In genomic region chr11:110069158-110069737, GRCh38 we compare ENCODE assay signal across 1 cellular context.
TF ChIP-seq lines count a peak whose summit lies in the region.

No MANE protein-coding gene starts in this region.

TF ChIP-seq in K562, 482 proteins besides CTCF, POLR2A, EP300 and RAD21 (continued from another document and continues in another):
- TF ChIP-seq ZBTB9 (CRISPR knock-in tag; IDR thresholded peaks at IDR 0.05) = peak; percentile 63; the same call in 1 of the 2 replicates
- no peak for TF ChIP-seq FOSL1 (tag; conservative IDR thresholded peaks at IDR 0.05)
- TF ChIP-seq EGR1 (conservative IDR thresholded peaks at IDR 0.05) = no peak
- no peak for TF ChIP-seq TEAD4 (IDR thresholded peaks at IDR 0.05; ENCODE audit: low read length)
- no peak for TF ChIP-seq TEAD4 (CRISPR knock-in tag; IDR thresholded peaks at IDR 0.05; ENCODE audit: borderline replicate concordance)
- no peak for TF ChIP-seq SAFB (IDR thresholded peaks at IDR 0.05; ENCODE audit: borderline replicate concordance, low read depth, low read length)
- no peak for TF ChIP-seq SREBF1 (IDR thresholded peaks at IDR 0.05; ENCODE audit: borderline replicate concordance, low read depth, low read length)
- no peak for TF ChIP-seq XRCC3 (IDR thresholded peaks at IDR 0.05)
- no peak for TF ChIP-seq BCOR (IDR thresholded peaks at IDR 0.05)
- no peak for TF ChIP-seq KLF13 (tag; IDR thresholded peaks at IDR 0.05; ENCODE audit: borderline replicate concordance, low read depth)
- TF ChIP-seq ZNF507 (tag; conservative IDR thresholded peaks at IDR 0.05) = no peak
- TF ChIP-seq, protein P1, sequence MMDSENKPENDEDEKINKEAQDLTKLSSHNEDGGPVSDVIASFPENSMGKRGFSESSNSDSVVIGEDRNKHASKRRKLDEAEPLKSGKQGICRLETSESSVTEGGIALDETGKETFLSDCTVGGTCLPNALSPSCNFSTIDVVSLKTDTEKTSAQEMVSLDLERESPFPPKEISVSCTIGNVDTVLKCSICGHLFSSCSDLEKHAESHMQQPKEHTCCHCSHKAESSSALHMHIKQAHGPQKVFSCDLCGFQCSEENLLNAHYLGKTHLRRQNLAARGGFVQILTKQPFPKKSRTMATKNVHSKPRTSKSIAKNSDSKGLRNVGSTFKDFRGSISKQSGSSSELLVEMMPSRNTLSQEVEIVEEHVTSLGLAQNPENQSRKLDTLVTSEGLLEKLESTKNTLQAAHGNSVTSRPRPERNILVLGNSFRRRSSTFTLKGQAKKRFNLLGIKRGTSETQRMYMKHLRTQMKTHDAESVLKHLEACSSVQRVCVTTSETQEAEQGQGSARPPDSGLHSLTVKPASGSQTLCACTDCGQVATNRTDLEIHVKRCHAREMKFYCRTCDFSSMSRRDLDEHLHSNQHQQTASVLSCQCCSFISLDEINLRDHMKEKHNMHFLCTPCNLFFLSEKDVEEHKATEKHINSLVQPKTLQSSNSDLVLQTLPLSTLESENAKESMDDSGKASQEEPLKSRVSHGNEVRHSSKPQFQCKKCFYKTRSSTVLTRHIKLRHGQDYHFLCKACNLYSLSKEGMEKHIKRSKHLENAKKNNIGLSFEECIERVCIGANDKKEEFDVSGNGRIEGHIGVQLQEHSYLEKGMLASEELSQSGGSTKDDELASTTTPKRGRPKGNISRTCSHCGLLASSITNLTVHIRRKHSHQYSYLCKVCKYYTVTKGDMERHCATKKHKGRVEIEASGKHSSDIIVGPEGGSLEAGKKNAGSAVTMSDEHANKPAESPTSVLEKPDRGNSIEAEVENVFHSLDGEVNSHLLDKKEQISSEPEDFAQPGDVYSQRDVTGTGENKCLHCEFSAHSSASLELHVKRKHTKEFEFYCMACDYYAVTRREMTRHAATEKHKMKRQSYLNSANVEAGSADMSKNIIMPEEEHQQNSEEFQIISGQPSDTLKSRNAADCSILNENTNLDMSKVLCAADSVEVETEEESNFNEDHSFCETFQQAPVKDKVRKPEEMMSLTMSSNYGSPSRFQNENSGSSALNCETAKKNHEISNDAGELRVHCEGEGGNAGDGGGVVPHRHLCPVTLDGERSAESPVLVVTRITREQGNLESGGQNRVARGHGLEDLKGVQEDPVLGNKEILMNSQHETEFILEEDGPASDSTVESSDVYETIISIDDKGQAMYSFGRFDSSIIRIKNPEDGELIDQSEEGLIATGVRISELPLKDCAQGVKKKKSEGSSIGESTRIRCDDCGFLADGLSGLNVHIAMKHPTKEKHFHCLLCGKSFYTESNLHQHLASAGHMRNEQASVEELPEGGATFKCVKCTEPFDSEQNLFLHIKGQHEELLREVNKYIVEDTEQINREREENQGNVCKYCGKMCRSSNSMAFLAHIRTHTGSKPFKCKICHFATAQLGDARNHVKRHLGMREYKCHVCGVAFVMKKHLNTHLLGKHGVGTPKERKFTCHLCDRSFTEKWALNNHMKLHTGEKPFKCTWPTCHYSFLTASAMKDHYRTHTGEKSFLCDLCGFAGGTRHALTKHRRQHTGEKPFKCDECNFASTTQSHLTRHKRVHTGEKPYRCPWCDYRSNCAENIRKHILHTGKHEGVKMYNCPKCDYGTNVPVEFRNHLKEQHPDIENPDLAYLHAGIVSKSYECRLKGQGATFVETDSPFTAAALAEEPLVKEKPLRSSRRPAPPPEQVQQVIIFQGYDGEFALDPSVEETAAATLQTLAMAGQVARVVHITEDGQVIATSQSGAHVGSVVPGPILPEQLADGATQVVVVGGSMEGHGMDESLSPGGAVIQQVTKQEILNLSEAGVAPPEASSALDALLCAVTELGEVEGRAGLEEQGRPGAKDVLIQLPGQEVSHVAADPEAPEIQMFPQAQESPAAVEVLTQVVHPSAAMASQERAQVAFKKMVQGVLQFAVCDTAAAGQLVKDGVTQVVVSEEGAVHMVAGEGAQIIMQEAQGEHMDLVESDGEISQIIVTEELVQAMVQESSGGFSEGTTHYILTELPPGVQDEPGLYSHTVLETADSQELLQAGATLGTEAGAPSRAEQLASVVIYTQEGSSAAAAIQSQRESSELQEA (IDR thresholded peaks at IDR 0.05; ENCODE audit: low read depth) = no peak
- TF ChIP-seq RFX1 (IDR thresholded peaks at IDR 0.05) = no peak
- TF ChIP-seq NR0B1 (IDR thresholded peaks at IDR 0.05; ENCODE audit: partially characterized antibody) = no peak
- no peak for TF ChIP-seq POLR2B (IDR thresholded peaks at IDR 0.05; ENCODE audit: low read depth, partially characterized antibody)
- TF ChIP-seq PTRF (tag; IDR thresholded peaks at IDR 0.05) = no peak
- TF ChIP-seq ZNF780A (CRISPR knock-in tag; IDR thresholded peaks at IDR 0.05) = no peak
- peak; percentile 91 for TF ChIP-seq NFIC (IDR thresholded peaks at IDR 0.05)
- no peak for TF ChIP-seq FOXA1 (IDR thresholded peaks at IDR 0.05; ENCODE audit: borderline replicate concordance)
- peak; percentile 87 for TF ChIP-seq MEIS2 (IDR thresholded peaks at IDR 0.05; ENCODE audit: partially characterized antibody)
- no peak for TF ChIP-seq E2F3 (CRISPR knock-in tag; IDR thresholded peaks at IDR 0.05)
- peak; percentile 61 for TF ChIP-seq GABPA (tag; conservative IDR thresholded peaks at IDR 0.05; ENCODE audit: low read depth)
- no peak for TF ChIP-seq SMARCE1 (IDR thresholded peaks at IDR 0.05)
- no peak for TF ChIP-seq ZFP91 (CRISPR knock-in tag; IDR thresholded peaks at IDR 0.05)
- TF ChIP-seq HOMEZ (CRISPR knock-in tag; IDR thresholded peaks at IDR 0.05) = no peak
- TF ChIP-seq CBX3 (IDR thresholded peaks at IDR 0.05; ENCODE audit: borderline replicate concordance in 1 of 2, low read length in 2 of 2) = no peak; a peak in 1 of 3 replicates
- TF ChIP-seq ZNF592 (IDR thresholded peaks at IDR 0.05) = peak; percentile 75
- TF ChIP-seq ZNF143 (CRISPR knock-in tag; IDR thresholded peaks at IDR 0.05) = no peak
- TF ChIP-seq, protein P2, sequence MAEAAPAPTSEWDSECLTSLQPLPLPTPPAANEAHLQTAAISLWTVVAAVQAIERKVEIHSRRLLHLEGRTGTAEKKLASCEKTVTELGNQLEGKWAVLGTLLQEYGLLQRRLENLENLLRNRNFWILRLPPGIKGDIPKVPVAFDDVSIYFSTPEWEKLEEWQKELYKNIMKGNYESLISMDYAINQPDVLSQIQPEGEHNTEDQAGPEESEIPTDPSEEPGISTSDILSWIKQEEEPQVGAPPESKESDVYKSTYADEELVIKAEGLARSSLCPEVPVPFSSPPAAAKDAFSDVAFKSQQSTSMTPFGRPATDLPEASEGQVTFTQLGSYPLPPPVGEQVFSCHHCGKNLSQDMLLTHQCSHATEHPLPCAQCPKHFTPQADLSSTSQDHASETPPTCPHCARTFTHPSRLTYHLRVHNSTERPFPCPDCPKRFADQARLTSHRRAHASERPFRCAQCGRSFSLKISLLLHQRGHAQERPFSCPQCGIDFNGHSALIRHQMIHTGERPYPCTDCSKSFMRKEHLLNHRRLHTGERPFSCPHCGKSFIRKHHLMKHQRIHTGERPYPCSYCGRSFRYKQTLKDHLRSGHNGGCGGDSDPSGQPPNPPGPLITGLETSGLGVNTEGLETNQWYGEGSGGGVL (CRISPR knock-in tag; IDR thresholded peaks at IDR 0.05) = no peak
- TF ChIP-seq IRF1 (CRISPR knock-in tag; IDR thresholded peaks at IDR 0.05; ENCODE audit: borderline replicate concordance) = no peak
- TF ChIP-seq TCF7L2 (IDR thresholded peaks at IDR 0.05; ENCODE audit: low read depth, low read length) = no peak
- TF ChIP-seq, protein P3, sequence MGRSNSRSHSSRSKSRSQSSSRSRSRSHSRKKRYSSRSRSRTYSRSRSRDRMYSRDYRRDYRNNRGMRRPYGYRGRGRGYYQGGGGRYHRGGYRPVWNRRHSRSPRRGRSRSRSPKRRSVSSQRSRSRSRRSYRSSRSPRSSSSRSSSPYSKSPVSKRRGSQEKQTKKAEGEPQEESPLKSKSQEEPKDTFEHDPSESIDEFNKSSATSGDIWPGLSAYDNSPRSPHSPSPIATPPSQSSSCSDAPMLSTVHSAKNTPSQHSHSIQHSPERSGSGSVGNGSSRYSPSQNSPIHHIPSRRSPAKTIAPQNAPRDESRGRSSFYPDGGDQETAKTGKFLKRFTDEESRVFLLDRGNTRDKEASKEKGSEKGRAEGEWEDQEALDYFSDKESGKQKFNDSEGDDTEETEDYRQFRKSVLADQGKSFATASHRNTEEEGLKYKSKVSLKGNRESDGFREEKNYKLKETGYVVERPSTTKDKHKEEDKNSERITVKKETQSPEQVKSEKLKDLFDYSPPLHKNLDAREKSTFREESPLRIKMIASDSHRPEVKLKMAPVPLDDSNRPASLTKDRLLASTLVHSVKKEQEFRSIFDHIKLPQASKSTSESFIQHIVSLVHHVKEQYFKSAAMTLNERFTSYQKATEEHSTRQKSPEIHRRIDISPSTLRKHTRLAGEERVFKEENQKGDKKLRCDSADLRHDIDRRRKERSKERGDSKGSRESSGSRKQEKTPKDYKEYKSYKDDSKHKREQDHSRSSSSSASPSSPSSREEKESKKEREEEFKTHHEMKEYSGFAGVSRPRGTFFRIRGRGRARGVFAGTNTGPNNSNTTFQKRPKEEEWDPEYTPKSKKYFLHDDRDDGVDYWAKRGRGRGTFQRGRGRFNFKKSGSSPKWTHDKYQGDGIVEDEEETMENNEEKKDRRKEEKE (IDR thresholded peaks at IDR 0.05; ENCODE audit: borderline replicate concordance in 1 of 2, control insufficient read depth in 1 of 2, low read depth in 2 of 2, low read length in 1 of 2) = no peak
- no peak for TF ChIP-seq JUNB (CRISPR knock-in tag; conservative IDR thresholded peaks at IDR 0.05)
- TF ChIP-seq POLR2H (tag; IDR thresholded peaks at IDR 0.05; ENCODE audit: low read depth) = peak; percentile 46; the same call in 1 of the 2 replicates
